Comparison of ENCODE assay signal across 23 cellular contexts in genomic region chr4:133920236-133920635, GRCh38.
DNase-seq lines count a peak whose midpoint lies in the region; ATAC-seq, FAIRE-seq and TF ChIP-seq lines count a peak whose summit lies in the region.
"Had no signal": no experiment of that assay in that cellular context is flagged by ENCODE, and none has a peak within 500 bp of the region (broad histone marks: within the 10 kb centered on the region; RNA-seq: fewer than 3 reads in every experiment).

No MANE protein-coding gene starts in this region.

- 92% methylated on average over 1 of the region's 2 CpGs for WGBS in mesenchymal stem cell

- H3K9ac ChIP-seq in mesenchymal stem cell (ENCODE audit: low read length) = no peak overlapping the region
- H3K9ac ChIP-seq: BLaER1 had no signal

- H3K4me1 ChIP-seq in mesenchymal stem cell (ENCODE audit: control insufficient read depth, insufficient read depth, low read depth, low read length) = no peaks in the 10 kb centered on the region
- H3K4me1 ChIP-seq: BE2C, BLaER1 had no signal

- no peak for TF ChIP-seq CTCF in epithelial cell of esophagus (IDR thresholded peaks at IDR 0.05; ENCODE audit: insufficient read depth, low read depth, low read length, missing control alignments)

- no peak for ATAC-seq in GM21619 (IDR thresholded peaks at IDR 0.05; ENCODE audit: unreplicated experiment)
- ATAC-seq: GM12878 had no signal

- H4K8ac ChIP-seq in mesenchymal stem cell (ENCODE audit: low read length) = no peak overlapping the region

- H3K4me3 ChIP-seq in epithelial cell of esophagus (ENCODE audit: low read length) (no peak overlapping the region), mesenchymal stem cell (ENCODE audit: insufficient read depth in 1 of 2, low read depth in 1 of 2, low read length in 2 of 2) (no peak overlapping the region)
- H3K4me3 ChIP-seq: BLaER1, GM12878 had no signal

- no peak overlapping the region for H2AK5ac ChIP-seq in mesenchymal stem cell (ENCODE audit: low read length, severe bottlenecking)

- H3K9me3 ChIP-seq in mesenchymal stem cell (ENCODE audit: control insufficient read depth, low read length) = no peaks in the 10 kb centered on the region
- H3K9me3 ChIP-seq: BE2C, BLaER1 had no signal

- no peaks in the 10 kb centered on the region for H3K27me3 ChIP-seq in mesenchymal stem cell (ENCODE audit: control insufficient read depth in 1 of 2, insufficient read depth in 1 of 2, low read length in 2 of 2)
- H3K27me3 ChIP-seq: BE2C, BLaER1 had no signal

- FAIRE-seq in HTR-8/SVneo (lab: Jason Lieb, UNC) = no peak
- FAIRE-seq: A204.1, GM12878, GM12892, GM18507 had no signal

- no peak overlapping the region for H4K91ac ChIP-seq in mesenchymal stem cell (ENCODE audit: low read length)

- H2BK12ac ChIP-seq in mesenchymal stem cell (ENCODE audit: low read length in 2 of 2) = no peak overlapping the region

- no peak overlapping the region for H3K4ac ChIP-seq in mesenchymal stem cell (ENCODE audit: low read depth in 1 of 2, low read length in 2 of 2)

- H3K14ac ChIP-seq in mesenchymal stem cell (ENCODE audit: low read length in 2 of 2) = no peak overlapping the region

- H3K23ac ChIP-seq in mesenchymal stem cell (ENCODE audit: low read length in 2 of 2) = no peak overlapping the region

- no peaks in the 10 kb centered on the region for H3K36me3 ChIP-seq in mesenchymal stem cell (ENCODE audit: control insufficient read depth in 1 of 2, insufficient read depth in 2 of 2, low read depth in 1 of 2, low read length in 2 of 2)
- H3K36me3 ChIP-seq: BE2C, BLaER1 had no signal

- H3K4me2 ChIP-seq in mesenchymal stem cell (ENCODE audit: low read length, poor library complexity, severe bottlenecking) = no peak overlapping the region
- H3K4me2 ChIP-seq: BLaER1 had no signal

- H3K79me1 ChIP-seq in mesenchymal stem cell (replicated peaks; ENCODE audit: low read length, poor library complexity, severe bottlenecking) = no peaks in the 10 kb centered on the region

- no peak overlapping the region for H2BK120ac ChIP-seq in mesenchymal stem cell (ENCODE audit: low read depth, low read length)

- no peak overlapping the region for H2BK5ac ChIP-seq in mesenchymal stem cell (ENCODE audit: low read depth, low read length, poor library complexity, severe bottlenecking)

- no peak overlapping the region for H3K18ac ChIP-seq in mesenchymal stem cell (ENCODE audit: low read depth in 1 of 2, low read length in 2 of 2)

- no peak overlapping the region for H2BK15ac ChIP-seq in mesenchymal stem cell (ENCODE audit: low read depth, poor library complexity, severe bottlenecking)

- DNase-seq in Daoy (ENCODE audit: low read depth) (peak; percentile 1), epithelial cell of esophagus (ENCODE audit: low read depth) (peak; percentile 57), islet precursor cell (peak; percentile 52), HTR-8/SVneo (ENCODE audit: insufficient read length, low spot score) (no peak), NCI-H187 (lab: John Stamatoyannopoulos, UW) (no peak), mesenchymal stem cell (no peak)
- DNase-seq: 8988T; ACHN; BE2C; C1 segment of cervical spinal cord; CD4-positive, alpha-beta memory T cell; CD4-positive, CD25-positive, alpha-beta regulatory T cell; CD8-positive, alpha-beta memory T cell; COR-L47; DMS79 treated with DMSO at 0.1 percent for 48 hours; EL; GDM1 had no signal

- H2AFZ ChIP-seq in mesenchymal stem cell (ENCODE audit: low read depth, low read length) = no peak overlapping the region

- H3K27ac ChIP-seq in mesenchymal stem cell (ENCODE audit: low read length, poor library complexity, severe bottlenecking) = no peak overlapping the region
- H3K27ac ChIP-seq: BLaER1 had no signal

Comparison
In these comparisons a context has a peak if more than half of its experiments do, and no peak if none do; other contexts are left out.
1. DNase-seq: peak in Daoy (single experiment), epithelial cell of esophagus (single experiment) and islet precursor cell (single experiment); none in HTR-8/SVneo (single experiment), NCI-H187 (0 of 2) and mesenchymal stem cell (single experiment).